In genomic region chr20:45358282-45359068, GRCh38 we compare ENCODE assay signal across 9 cellular contexts. TPM values are rescaled to one million over a fixed set of nuclear protein-coding genes. Genes with fewer than 3 reads are reported as not detected.
DNase-seq lines count a peak whose midpoint lies in the region; ATAC-seq and TF ChIP-seq lines count a peak whose summit lies in the region.
"Had no signal": no experiment of that assay in that cellular context is flagged by ENCODE, and none has a peak within 500 bp of the region (broad histone marks: within the 10 kb centered on the region; RNA-seq: fewer than 3 reads in every experiment).

No MANE protein-coding gene starts in this region.

- ATAC-seq in right cardiac atrium: peak; percentile 59 to 61
- ATAC-seq in natural killer cell treated with Interleukin-12 subunit alpha and Interleukin-12 subunit beta and Interleukin-15 and Interleukin-18, amount 100 ng/mL, for 72 hours: no peak
- ATAC-seq in HG02571 (IDR thresholded peaks at IDR 0.05; ENCODE audit: unreplicated experiment): no peak
- ATAC-seq in HG02870 (IDR thresholded peaks at IDR 0.05; ENCODE audit: unreplicated experiment): no peak
- ATAC-seq in HG03095 (IDR thresholded peaks at IDR 0.05; ENCODE audit: unreplicated experiment): no peak

- H3K9ac ChIP-seq in skeletal muscle tissue (ENCODE audit: low read depth in 1 of 3, low read length in 3 of 3): peak overlapping the region; percentile 60 to 79 (median 73)

- no peaks in the 10 kb centered on the region for H3K9me3 Mint-ChIP-seq in HFFc6
- no peaks in the 10 kb centered on the region for H3K9me3 Mint-ChIP-seq in natural killer cell treated with Interleukin-12 subunit alpha and Interleukin-12 subunit beta and Interleukin-15 and Interleukin-18, amount 100 ng/mL, for 72 hours

- no peaks in the 10 kb centered on the region for H3K36me3 Mint-ChIP-seq in HFFc6 (ENCODE audit: low read depth)
- no peaks in the 10 kb centered on the region for H3K36me3 Mint-ChIP-seq in natural killer cell treated with Interleukin-12 subunit alpha and Interleukin-12 subunit beta and Interleukin-15 and Interleukin-18, amount 100 ng/mL, for 72 hours
- H3K36me3 Mint-ChIP-seq: activated naive CD8-positive, alpha-beta T cell had no signal

- peak overlapping the region; percentile 98 for H3K27ac ChIP-seq in right cardiac atrium (ENCODE audit: low read length)
- peak overlapping the region; percentile 94 for H3K27ac ChIP-seq in skeletal muscle tissue (ENCODE audit: low read depth, low read length)

- H3K27ac Mint-ChIP-seq in HFFc6: peak overlapping the region; percentile 85
- no peak overlapping the region for H3K27ac Mint-ChIP-seq in natural killer cell treated with Interleukin-12 subunit alpha and Interleukin-12 subunit beta and Interleukin-15 and Interleukin-18, amount 100 ng/mL, for 72 hours
- H3K27ac Mint-ChIP-seq: activated naive CD8-positive, alpha-beta T cell had no signal

- H3K4me1 ChIP-seq in right cardiac atrium (ENCODE audit: control insufficient read depth, insufficient read depth, low read length) (peaks cover 13% of the 10 kb centered on the region), skeletal muscle tissue (ENCODE audit: control insufficient read depth in 3 of 3, insufficient read depth in 3 of 3, low read length in 3 of 3) (peaks cover 31 to 61% (median 39%) of the 10 kb centered on the region in 3 donors)

- TF ChIP-seq CTCF in HFFc6 (IDR thresholded peaks at IDR 0.05): no peak

- H3K27me3 Mint-ChIP-seq in HFFc6 (ENCODE audit: insufficient read depth): peaks cover 3% of the 10 kb centered on the region; the same call in 1 of the 2 replicates
- no peaks in the 10 kb centered on the region for H3K27me3 Mint-ChIP-seq in natural killer cell treated with Interleukin-12 subunit alpha and Interleukin-12 subunit beta and Interleukin-15 and Interleukin-18, amount 100 ng/mL, for 72 hours
- H3K27me3 Mint-ChIP-seq: activated naive CD8-positive, alpha-beta T cell had no signal

- H3K4me1 Mint-ChIP-seq in HFFc6 (ENCODE audit: low read depth): peaks cover 73% of the 10 kb centered on the region
- peaks cover 21 to 27% of the 10 kb centered on the region in 2 donors for H3K4me1 Mint-ChIP-seq in natural killer cell treated with Interleukin-12 subunit alpha and Interleukin-12 subunit beta and Interleukin-15 and Interleukin-18, amount 100 ng/mL, for 72 hours (ENCODE audit: low read depth in 2 of 2)

- H3K9me3 ChIP-seq in right cardiac atrium (ENCODE audit: control insufficient read depth, low read length) (no peaks in the 10 kb centered on the region), skeletal muscle tissue (ENCODE audit: control insufficient read depth in 3 of 3, low read length in 3 of 3) (no peaks in the 10 kb centered on the region)

- no peaks in the 10 kb centered on the region for H3K36me3 ChIP-seq in skeletal muscle tissue (ENCODE audit: control insufficient read depth in 3 of 3, insufficient read depth in 3 of 3, low read length in 3 of 3)

- H3K4me3 ChIP-seq in right cardiac atrium (ENCODE audit: low read length): no peak overlapping the region
- peak overlapping the region in 2 of 3 donors; percentile 42 to 58 for H3K4me3 ChIP-seq in skeletal muscle tissue (ENCODE audit: low read length in 3 of 3)

- H3K27me3 ChIP-seq in right cardiac atrium (ENCODE audit: control insufficient read depth, insufficient read depth) (no peaks in the 10 kb centered on the region), skeletal muscle tissue (ENCODE audit: control insufficient read depth in 3 of 3, insufficient read depth in 3 of 3, low read length in 3 of 3) (no peaks in the 10 kb centered on the region)

- DNase-seq in HFFc6 (peak; percentile 62), amniotic epithelial cell (ENCODE audit: low read depth) (peak; percentile 83), right cardiac atrium (peak; percentile 70 to 81 (median 81))
- DNase-seq in natural killer cell treated with Interleukin-12 subunit alpha and Interleukin-12 subunit beta and Interleukin-15 and Interleukin-18, amount 100 ng/mL, for 72 hours (ENCODE audit: low spot score): no peak

- 15% methylated on average over 10 of the region's 10 CpGs for WGBS in right cardiac atrium

- intact Hi-C loops in right cardiac atrium (cut with DNase I): no loop called here

- H3K4me3 Mint-ChIP-seq in HFFc6: peak overlapping the region; percentile 54
- H3K4me3 Mint-ChIP-seq in natural killer cell treated with Interleukin-12 subunit alpha and Interleukin-12 subunit beta and Interleukin-15 and Interleukin-18, amount 100 ng/mL, for 72 hours: no peak overlapping the region
- H3K4me3 Mint-ChIP-seq: activated naive CD8-positive, alpha-beta T cell had no signal

RNA-seq across cellular contexts. Expression of gene SYS1, which starts 4.5 kb away (rescaled TPM):
- 10 to 100 TPM; 22.9 to 34.1 (median 27.6) TPM for total RNA-seq in HFFc6 (2021; fragmentation: NEBNext Ultra II Directional; extraction: Animal tissue kit (Norgen Biotek cat#: 25700))
- total RNA-seq in right cardiac atrium (10 to 100 TPM; 21.5 to 28.7 (median 25.8) TPM), skeletal muscle tissue (13.6 TPM)
- 17.1 TPM for polyA plus RNA-seq in right cardiac atrium
- total RNA-seq in natural killer cell treated with Interleukin-12 subunit alpha and Interleukin-12 subunit beta and Interleukin-15 and Interleukin-18, amount 100 ng/mL, for 72 hours: 10 to 100 TPM; 23.3 to 31.4 TPM

RNA-seq across cellular contexts. Expression of gene SDC4, which starts 10.3 kb away (rescaled TPM):
- total RNA-seq in HFFc6 (2021; fragmentation: NEBNext Ultra II Directional; extraction: Animal tissue kit (Norgen Biotek cat#: 25700)): 100 to 1,000 TPM; 122 to 146 (median 135) TPM
- total RNA-seq in right cardiac atrium (100 to 1,000 TPM in 1 of 4 donors, 10 to 100 TPM in 3; 57.5 to 125 (median 61.2) TPM), skeletal muscle tissue (4.2 TPM)
- polyA plus RNA-seq in right cardiac atrium: 63.8 TPM
- 10 to 100 TPM; 23.3 to 43.5 TPM for total RNA-seq in natural killer cell treated with Interleukin-12 subunit alpha and Interleukin-12 subunit beta and Interleukin-15 and Interleukin-18, amount 100 ng/mL, for 72 hours

RNA-seq across cellular contexts. Expression of gene TP53TG5, which starts 19.6 kb away (rescaled TPM):
- not detected for total RNA-seq in HFFc6 (2021; fragmentation: NEBNext Ultra II Directional; extraction: Animal tissue kit (Norgen Biotek cat#: 25700))
- 1 to 10 TPM in 3 of 4 donors, under 1 TPM in 1; 0.82 to 1.5 (median 1.4) TPM for total RNA-seq in right cardiac atrium
- polyA plus RNA-seq in right cardiac atrium: 0.95 TPM
- not detected for total RNA-seq in skeletal muscle tissue
- not detected for total RNA-seq in natural killer cell treated with Interleukin-12 subunit alpha and Interleukin-12 subunit beta and Interleukin-15 and Interleukin-18, amount 100 ng/mL, for 72 hours

RNA-seq across cellular contexts. Expression of gene DBNDD2, which starts 49.6 kb away (rescaled TPM):
- 10 to 100 TPM; 15.2 to 19.5 (median 19.0) TPM for total RNA-seq in HFFc6 (2021; fragmentation: NEBNext Ultra II Directional; extraction: Animal tissue kit (Norgen Biotek cat#: 25700))
- total RNA-seq in right cardiac atrium (100 to 1,000 TPM; 163 to 208 (median 178) TPM), skeletal muscle tissue (3.7 TPM)
- 228 TPM for polyA plus RNA-seq in right cardiac atrium
- total RNA-seq in natural killer cell treated with Interleukin-12 subunit alpha and Interleukin-12 subunit beta and Interleukin-15 and Interleukin-18, amount 100 ng/mL, for 72 hours: 1 to 10 TPM; 6.1 to 6.4 TPM

RNA-seq across cellular contexts. Expression of gene MATN4, which starts 50.4 kb away (rescaled TPM):
- not detected for total RNA-seq in HFFc6 (2021; fragmentation: NEBNext Ultra II Directional; extraction: Animal tissue kit (Norgen Biotek cat#: 25700))
- total RNA-seq in right cardiac atrium (under 1 TPM in 3 of 4 donors, not detected in 1; 0.15 to 0.20 (median 0.17) TPM), skeletal muscle tissue (0.52 TPM)
- polyA plus RNA-seq in right cardiac atrium: 0.05 TPM
- 1 to 10 TPM in 1 of 2 donors, under 1 TPM in 1; 0.31 to 1.4 TPM for total RNA-seq in natural killer cell treated with Interleukin-12 subunit alpha and Interleukin-12 subunit beta and Interleukin-15 and Interleukin-18, amount 100 ng/mL, for 72 hours

Comparison
In these comparisons a context has a peak if more than half of its experiments do, and no peak if none do; other contexts are left out.
1. ATAC-seq: peak in right cardiac atrium (2 of 2); none in natural killer cell treated with Interleukin-12 subunit alpha and Interleukin-12 subunit beta and Interleukin-15 and Interleukin-18, amount 100 ng/mL, for 72 hours (0 of 2), HG02571 (single experiment), HG02870 (single experiment) and HG03095 (single experiment).